1 cellular context compared by ENCODE assay signal in the genomic region with DNA sequence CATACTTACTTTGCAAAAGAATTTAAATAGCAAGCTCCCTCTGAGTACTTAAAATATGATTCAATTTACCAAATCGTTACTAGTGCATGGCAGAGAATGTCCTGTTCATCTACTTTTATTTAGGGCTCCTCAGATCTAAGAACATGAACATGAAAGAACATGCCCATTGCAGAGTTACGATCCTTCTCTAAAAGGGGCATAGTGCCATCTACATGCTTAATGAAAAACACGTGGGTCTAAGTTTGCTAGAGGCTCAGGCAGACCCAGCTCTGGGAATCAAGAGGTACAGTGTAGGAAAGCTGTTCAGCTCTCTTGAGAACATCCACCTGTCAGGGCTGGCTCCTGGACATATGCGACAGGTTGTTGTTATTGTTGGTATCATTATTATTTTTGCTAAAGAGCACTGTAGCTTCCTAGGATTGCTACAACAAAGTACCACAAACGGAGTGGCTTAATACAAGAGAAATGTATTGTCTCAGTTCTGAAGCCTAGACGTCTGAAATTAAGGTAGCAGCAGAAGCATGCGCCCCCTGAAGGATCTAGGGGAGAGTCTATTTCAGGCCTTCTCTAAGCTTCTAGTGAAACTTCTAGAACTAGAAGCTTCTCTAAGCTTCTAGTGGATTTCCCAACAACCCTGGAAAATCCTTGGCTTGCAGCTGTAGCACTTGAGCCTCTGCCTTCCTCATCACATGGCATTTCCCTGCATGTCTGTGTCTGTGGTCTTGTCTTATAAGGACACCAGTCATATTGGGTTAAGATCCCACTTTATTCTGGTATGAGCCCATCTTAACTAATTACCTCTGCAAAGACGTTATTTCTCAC.
TF ChIP-seq lines count a peak whose summit lies in the region.

No MANE protein-coding gene starts in this region.

TF ChIP-seq in GM12878, 131 proteins besides CTCF, POLR2A, EP300 and RAD21 (continued from another document):
- TF ChIP-seq, protein P1, sequence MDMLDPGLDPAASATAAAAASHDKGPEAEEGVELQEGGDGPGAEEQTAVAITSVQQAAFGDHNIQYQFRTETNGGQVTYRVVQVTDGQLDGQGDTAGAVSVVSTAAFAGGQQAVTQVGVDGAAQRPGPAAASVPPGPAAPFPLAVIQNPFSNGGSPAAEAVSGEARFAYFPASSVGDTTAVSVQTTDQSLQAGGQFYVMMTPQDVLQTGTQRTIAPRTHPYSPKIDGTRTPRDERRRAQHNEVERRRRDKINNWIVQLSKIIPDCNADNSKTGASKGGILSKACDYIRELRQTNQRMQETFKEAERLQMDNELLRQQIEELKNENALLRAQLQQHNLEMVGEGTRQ (IDR thresholded peaks at IDR 0.05; ENCODE audit: borderline replicate concordance, low read depth, low read length) = no peak
- TF ChIP-seq TCF7 (IDR thresholded peaks at IDR 0.05; ENCODE audit: borderline replicate concordance) (no peak), IKZF2 (IDR thresholded peaks at IDR 0.05) (no peak), HDAC2 (IDR thresholded peaks at IDR 0.05) (no peak), MYB (IDR thresholded peaks at IDR 0.05; ENCODE audit: borderline replicate concordance, low read depth, low read length) (no peak)
- TF ChIP-seq, protein P2, sequence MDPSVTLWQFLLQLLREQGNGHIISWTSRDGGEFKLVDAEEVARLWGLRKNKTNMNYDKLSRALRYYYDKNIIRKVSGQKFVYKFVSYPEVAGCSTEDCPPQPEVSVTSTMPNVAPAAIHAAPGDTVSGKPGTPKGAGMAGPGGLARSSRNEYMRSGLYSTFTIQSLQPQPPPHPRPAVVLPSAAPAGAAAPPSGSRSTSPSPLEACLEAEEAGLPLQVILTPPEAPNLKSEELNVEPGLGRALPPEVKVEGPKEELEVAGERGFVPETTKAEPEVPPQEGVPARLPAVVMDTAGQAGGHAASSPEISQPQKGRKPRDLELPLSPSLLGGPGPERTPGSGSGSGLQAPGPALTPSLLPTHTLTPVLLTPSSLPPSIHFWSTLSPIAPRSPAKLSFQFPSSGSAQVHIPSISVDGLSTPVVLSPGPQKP (IDR thresholded peaks at IDR 0.05; ENCODE audit: low read depth, low read length) = no peak
- TF ChIP-seq, protein P3, sequence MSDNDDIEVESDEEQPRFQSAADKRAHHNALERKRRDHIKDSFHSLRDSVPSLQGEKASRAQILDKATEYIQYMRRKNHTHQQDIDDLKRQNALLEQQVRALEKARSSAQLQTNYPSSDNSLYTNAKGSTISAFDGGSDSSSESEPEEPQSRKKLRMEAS (IDR thresholded peaks at IDR 0.05; ENCODE audit: low read depth, low read length) = no peak
- TF ChIP-seq, protein P4, sequence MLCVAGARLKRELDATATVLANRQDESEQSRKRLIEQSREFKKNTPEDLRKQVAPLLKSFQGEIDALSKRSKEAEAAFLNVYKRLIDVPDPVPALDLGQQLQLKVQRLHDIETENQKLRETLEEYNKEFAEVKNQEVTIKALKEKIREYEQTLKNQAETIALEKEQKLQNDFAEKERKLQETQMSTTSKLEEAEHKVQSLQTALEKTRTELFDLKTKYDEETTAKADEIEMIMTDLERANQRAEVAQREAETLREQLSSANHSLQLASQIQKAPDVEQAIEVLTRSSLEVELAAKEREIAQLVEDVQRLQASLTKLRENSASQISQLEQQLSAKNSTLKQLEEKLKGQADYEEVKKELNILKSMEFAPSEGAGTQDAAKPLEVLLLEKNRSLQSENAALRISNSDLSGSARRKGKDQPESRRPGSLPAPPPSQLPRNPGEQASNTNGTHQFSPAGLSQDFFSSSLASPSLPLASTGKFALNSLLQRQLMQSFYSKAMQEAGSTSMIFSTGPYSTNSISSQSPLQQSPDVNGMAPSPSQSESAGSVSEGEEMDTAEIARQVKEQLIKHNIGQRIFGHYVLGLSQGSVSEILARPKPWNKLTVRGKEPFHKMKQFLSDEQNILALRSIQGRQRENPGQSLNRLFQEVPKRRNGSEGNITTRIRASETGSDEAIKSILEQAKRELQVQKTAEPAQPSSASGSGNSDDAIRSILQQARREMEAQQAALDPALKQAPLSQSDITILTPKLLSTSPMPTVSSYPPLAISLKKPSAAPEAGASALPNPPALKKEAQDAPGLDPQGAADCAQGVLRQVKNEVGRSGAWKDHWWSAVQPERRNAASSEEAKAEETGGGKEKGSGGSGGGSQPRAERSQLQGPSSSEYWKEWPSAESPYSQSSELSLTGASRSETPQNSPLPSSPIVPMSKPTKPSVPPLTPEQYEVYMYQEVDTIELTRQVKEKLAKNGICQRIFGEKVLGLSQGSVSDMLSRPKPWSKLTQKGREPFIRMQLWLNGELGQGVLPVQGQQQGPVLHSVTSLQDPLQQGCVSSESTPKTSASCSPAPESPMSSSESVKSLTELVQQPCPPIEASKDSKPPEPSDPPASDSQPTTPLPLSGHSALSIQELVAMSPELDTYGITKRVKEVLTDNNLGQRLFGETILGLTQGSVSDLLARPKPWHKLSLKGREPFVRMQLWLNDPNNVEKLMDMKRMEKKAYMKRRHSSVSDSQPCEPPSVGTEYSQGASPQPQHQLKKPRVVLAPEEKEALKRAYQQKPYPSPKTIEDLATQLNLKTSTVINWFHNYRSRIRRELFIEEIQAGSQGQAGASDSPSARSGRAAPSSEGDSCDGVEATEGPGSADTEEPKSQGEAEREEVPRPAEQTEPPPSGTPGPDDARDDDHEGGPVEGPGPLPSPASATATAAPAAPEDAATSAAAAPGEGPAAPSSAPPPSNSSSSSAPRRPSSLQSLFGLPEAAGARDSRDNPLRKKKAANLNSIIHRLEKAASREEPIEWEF (IDR thresholded peaks at IDR 0.05; ENCODE audit: insufficient replicate concordance, low read depth, low read length) = no peak
